8 cellular contexts compared by ENCODE assay signal in genomic region chr16:5098221-5099159, GRCh38. TPM values are rescaled to one million over a fixed set of nuclear protein-coding genes. Genes with fewer than 3 reads are reported as not detected.
DNase-seq lines count a peak whose midpoint lies in the region; ATAC-seq, FAIRE-seq and TF ChIP-seq lines count a peak whose summit lies in the region.
"Not testable (repeated sequence)": the region's sequence is repeated elsewhere in the genome, so short reads cannot be mapped to it uniquely, and the experiment has no call there.

No MANE protein-coding gene starts in this region.

- intact Hi-C loops in Caco-2 (cut with micrococcal nuclease; ENCODE audit: unreplicated experiment) (loop anchor here (5.0 to 10.0 kb wide), 2 partner anchors 64 to 141 kb away; partner anchors contain the start of genes NAGPA and SEC14L5), Right ventricle myocardium inferior (cut with DNase I) (loop anchor here (10.0 kb wide), 1 partner anchor 294 kb away; the partner anchor contains the start of gene ROGDI)

- not testable (repeated sequence) for H3K9me3 Mint-ChIP-seq in Caco-2 (ENCODE audit: unreplicated experiment); nephron progenitor cell

- peak overlapping the region; percentile 82 for H3K4me3 Mint-ChIP-seq in Caco-2 (ENCODE audit: unreplicated experiment)
- peak overlapping the region; percentile 89 for H3K4me3 Mint-ChIP-seq in nephron progenitor cell

- POLR2A ChIA-PET in Caco-2 (lab: Charles Lee): interaction anchor here (0.6 to 0.9 kb wide), 3 partner anchors 26 to 364 kb away, joined by 3 read pairs; partner anchors contain the start of genes ANKS3 and DNAAF8
- POLR2A ChIA-PET in HEK293T (lab: Yijun Ruan, JAX): interaction anchor here (0.6 to 0.9 kb wide), 2 partner anchors 14 to 23 kb away, joined by 3 read pairs; no protein-coding TSS in a partner anchor

- ATAC-seq in Right ventricle myocardium inferior: not testable (repeated sequence)

- not testable (repeated sequence) for H3K27me3 ChIP-seq in Caco-2 (replicated peaks; ENCODE audit: control insufficient read depth, insufficient read depth, low read length)

- peak overlapping the region; percentile 78 for H3K27ac Mint-ChIP-seq in Caco-2 (ENCODE audit: unreplicated experiment)
- H3K27ac Mint-ChIP-seq in nephron progenitor cell: peak overlapping the region; percentile 66

- CTCF ChIA-PET in Caco-2 (lab: Charles Lee) (interaction anchor here (0.9 kb wide), 1 partner anchor 14 kb away, joined by 7 read pairs; no protein-coding TSS in a partner anchor), HEK293T (lab: Yijun Ruan, JAX) (interaction anchor here (1.2 kb wide), 1 partner anchor 14 kb away, joined by 5 read pairs; no protein-coding TSS in a partner anchor)

- not testable (repeated sequence) for TF ChIP-seq CTCF in Caco-2 (IDR thresholded peaks at IDR 0.05; ENCODE audit: insufficient read depth in 1 of 2, low read depth in 1 of 2, low read length in 1 of 2, severe bottlenecking in 1 of 2, unreplicated experiment in 1 of 2); NB4 (IDR thresholded peaks at IDR 0.05; ENCODE audit: low read depth, low read length); nephron progenitor cell (IDR thresholded peaks at IDR 0.05)

- peak overlapping the region; percentile 70 for H3K27ac ChIP-seq in angular gyrus (ENCODE audit: low read depth, low read length)

- H3K36me3 ChIP-seq in Caco-2 (ENCODE audit: control insufficient read depth, insufficient read depth, low read length): not testable (repeated sequence)

- H3K4me3 ChIP-seq in Caco-2 (ENCODE audit: low read depth, low read length): peak overlapping the region; percentile 61
- peak overlapping the region; percentile 36 for H3K4me3 ChIP-seq in NB4 (ENCODE audit: low read depth, low read length)

- H3K27me3 Mint-ChIP-seq in Caco-2 (ENCODE audit: insufficient read depth, unreplicated experiment); nephron progenitor cell (ENCODE audit: low read depth, poor library complexity): not testable (repeated sequence)

- H3K9me3 ChIP-seq in Caco-2: not testable (repeated sequence)

- not testable (repeated sequence) for H3K36me3 Mint-ChIP-seq in Caco-2 (ENCODE audit: insufficient read depth, unreplicated experiment); nephron progenitor cell (ENCODE audit: low read depth)

- not testable (repeated sequence) for TF ChIP-seq POLR2A in NB4 (IDR thresholded peaks at IDR 0.05; ENCODE audit: extremely low read depth, insufficient read length)

- BruUV-seq in Caco-2 (replicated peaks; lab: Mats Ljungman, UMichigan): not testable (repeated sequence)

- not testable (repeated sequence) for H3K4me1 Mint-ChIP-seq in Caco-2 (ENCODE audit: low read depth, unreplicated experiment)
- H3K4me1 Mint-ChIP-seq in nephron progenitor cell: peaks cover 24% of the 10 kb centered on the region

- DNase-seq in Caco-2 (peak; percentile 80 to 83), HEK293T (ENCODE audit: extremely low spot score) (peak; percentile 31), NB4 (ENCODE audit: low read depth) (peak; percentile 55), Right ventricle myocardium inferior (ENCODE audit: missing footprints) (peak; percentile 90), nephron progenitor cell (peak; percentile 93)
- peak; percentile 79 for DNase-seq in stimulated activated CD8-positive, alpha-beta memory T cell treated with anti-CD3 and anti-CD28 coated beads, Interleukin-4, amount 100 ng/mL, for 48 hours

- H3K4me1 ChIP-seq in Caco-2: not testable (repeated sequence)

- peak; percentile 82 for FAIRE-seq in TTC549 (lab: Jason Lieb, UNC)

RNA-seq across cellular contexts. Expression of gene EEF2KMT, which starts 0.9 kb away (rescaled TPM):
- 12.7 and 13.9 TPM in 2 replicates for total RNA-seq in Caco-2 (2022)
- total RNA-seq in Right ventricle myocardium inferior: 5.7 TPM

RNA-seq across cellular contexts. Expression of gene ALG1, which starts 26.8 kb away (rescaled TPM):
- total RNA-seq in Caco-2 (2022) (39.2 and 42.0 TPM in 2 replicates), Right ventricle myocardium inferior (7.7 TPM)

RNA-seq across cellular contexts. Expression of gene C16orf89, which starts 32.7 kb away (rescaled TPM):
- total RNA-seq in Caco-2 (2022): not detected in 2 replicates
- total RNA-seq in Right ventricle myocardium inferior: 3.5 TPM

Comparison
In these comparisons a context has a peak if more than half of its experiments do, and no peak if none do; other contexts are left out.
1. DNase-seq: peak in every context shown above with its lines; median percentile 93 in nephron progenitor cell; 90 in Right ventricle myocardium inferior; 82 in Caco-2; 79 in stimulated activated CD8-positive, alpha-beta memory T cell treated with anti-CD3 and anti-CD28 coated beads, Interleukin-4, amount 100 ng/mL, for 48 hours; 55 in NB4; 31 in HEK293T.